In genomic region chr17:14750866-14751265, GRCh38 we compare ENCODE assay signal across 3 cellular contexts.
"Had no signal": no experiment of that assay in that cellular context is flagged by ENCODE, and none has a peak within 500 bp of the region (broad histone marks: within the 10 kb centered on the region; RNA-seq: fewer than 3 reads in every experiment).

No MANE protein-coding gene starts in this region.

- ATAC-seq: GM12878 had no signal

- H3K4me3 ChIP-seq: GM12878 had no signal

- DNase-seq: GDM1, GF-D8 had no signal
